8 cellular contexts compared by ENCODE assay signal in the genomic region with DNA sequence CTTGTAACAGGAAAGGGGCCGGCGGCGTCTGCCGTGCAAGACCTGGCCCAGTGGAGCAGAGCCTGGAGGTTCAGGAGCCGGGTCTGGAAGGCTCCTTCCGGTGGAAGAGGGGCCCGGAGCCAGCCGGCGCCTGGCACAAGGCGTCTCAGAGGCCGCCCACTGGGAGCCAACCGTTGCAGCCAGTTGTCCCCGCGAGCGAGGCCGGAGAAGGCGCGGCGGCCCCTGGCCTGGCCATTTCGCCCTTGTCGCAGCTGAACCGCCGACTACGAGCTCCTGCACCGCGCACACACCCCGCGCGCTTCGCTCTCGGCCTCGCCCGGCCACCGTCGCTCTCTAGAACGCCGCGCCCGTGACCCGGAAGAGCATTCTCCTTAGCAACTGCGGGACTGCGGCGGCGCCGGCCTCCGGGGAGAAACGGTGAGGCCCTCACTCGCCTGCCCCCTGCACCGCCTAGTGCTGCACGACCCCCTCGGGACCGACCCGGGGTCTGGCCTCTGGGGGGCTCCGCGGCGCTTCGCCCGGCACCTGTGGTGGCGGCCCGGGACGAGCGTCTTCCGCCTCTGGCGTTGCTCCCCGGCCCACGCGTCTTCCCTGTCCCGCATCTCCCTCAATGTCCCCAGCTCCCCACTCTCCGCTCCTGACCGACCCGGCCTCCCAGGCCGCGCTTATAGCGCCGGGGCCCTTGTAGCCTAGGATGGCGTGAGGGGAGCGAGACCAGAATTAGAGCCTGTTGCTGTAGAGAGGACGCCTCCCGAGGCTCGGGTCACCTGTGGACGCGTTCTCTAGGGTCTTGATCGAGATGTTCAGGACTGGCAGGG.
A peak's percentile ranks its signal among the peaks of the same experiment; 100 is the strongest.
DNase-seq lines count a peak whose midpoint lies in the region; ATAC-seq lines count a peak whose summit lies in the region.

A gene with protein sequence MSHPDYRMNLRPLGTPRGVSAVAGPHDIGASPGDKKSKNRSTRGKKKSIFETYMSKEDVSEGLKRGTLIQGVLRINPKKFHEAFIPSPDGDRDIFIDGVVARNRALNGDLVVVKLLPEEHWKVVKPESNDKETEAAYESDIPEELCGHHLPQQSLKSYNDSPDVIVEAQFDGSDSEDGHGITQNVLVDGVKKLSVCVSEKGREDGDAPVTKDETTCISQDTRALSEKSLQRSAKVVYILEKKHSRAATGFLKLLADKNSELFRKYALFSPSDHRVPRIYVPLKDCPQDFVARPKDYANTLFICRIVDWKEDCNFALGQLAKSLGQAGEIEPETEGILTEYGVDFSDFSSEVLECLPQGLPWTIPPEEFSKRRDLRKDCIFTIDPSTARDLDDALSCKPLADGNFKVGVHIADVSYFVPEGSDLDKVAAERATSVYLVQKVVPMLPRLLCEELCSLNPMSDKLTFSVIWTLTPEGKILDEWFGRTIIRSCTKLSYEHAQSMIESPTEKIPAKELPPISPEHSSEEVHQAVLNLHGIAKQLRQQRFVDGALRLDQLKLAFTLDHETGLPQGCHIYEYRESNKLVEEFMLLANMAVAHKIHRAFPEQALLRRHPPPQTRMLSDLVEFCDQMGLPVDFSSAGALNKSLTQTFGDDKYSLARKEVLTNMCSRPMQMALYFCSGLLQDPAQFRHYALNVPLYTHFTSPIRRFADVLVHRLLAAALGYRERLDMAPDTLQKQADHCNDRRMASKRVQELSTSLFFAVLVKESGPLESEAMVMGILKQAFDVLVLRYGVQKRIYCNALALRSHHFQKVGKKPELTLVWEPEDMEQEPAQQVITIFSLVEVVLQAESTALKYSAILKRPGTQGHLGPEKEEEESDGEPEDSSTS (plus strand): TSS at position 365 of the 818 bp plus-strand sequence. CDS start 53,215 bp downstream, outside the sequence.

- peak; percentile 91 for ATAC-seq in GM18909 (IDR thresholded peaks at IDR 0.05; ENCODE audit: poor library complexity, unreplicated experiment)
- peak; percentile 98 for ATAC-seq in HG03159 (IDR thresholded peaks at IDR 0.05; ENCODE audit: unreplicated experiment)
- peak; percentile 95 for ATAC-seq in central memory CD8-positive, alpha-beta T cell (replicated peaks; ENCODE audit: extremely low read depth, poor library complexity, severe bottlenecking)

- no peaks in the 10 kb centered on the region for H3K9me3 Mint-ChIP-seq in central memory CD8-positive, alpha-beta T cell

- peaks cover 9% of the 10 kb centered on the region for H3K36me3 Mint-ChIP-seq in central memory CD8-positive, alpha-beta T cell (ENCODE audit: insufficient read depth)

- peak; percentile 86 for DNase-seq in AG08395 (ENCODE audit: low spot score)
- DNase-seq in NCI-H2227 treated with DMSO at 0.1 percent for 48 hours (lab: John Stamatoyannopoulos, UW), result peak; percentile 82
- peak; percentile 67 for DNase-seq in activated CD4-positive, CD25-positive, alpha-beta regulatory T cell treated with anti-CD3 and anti-CD28 coated beads, Interleukin-2, amount 50 U/mL, for 16 hours (ENCODE audit: low read depth, low spot score)
- peak; percentile 55 to 66 for DNase-seq in central memory CD8-positive, alpha-beta T cell (ENCODE audit: low spot score in 2 of 2)
- DNase-seq in islet precursor cell, result peak; percentile 89
- peak; percentile 61 to 75 (median 64) for DNase-seq in stimulated activated CD4-positive, alpha-beta T cell treated with anti-CD3 and anti-CD28 coated beads, Interleukin-12 subunit alpha, Interleukin-12 subunit beta, amount 100 ng/mL, for 48 hours (ENCODE audit: low read depth in 2 of 3, low spot score in 1 of 3)

- peak within 1 kb of the TSS; percentile 94 for H3K4me3 Mint-ChIP-seq in central memory CD8-positive, alpha-beta T cell

- peaks cover 41% of the 10 kb centered on the region for H3K4me1 Mint-ChIP-seq in central memory CD8-positive, alpha-beta T cell

- peak within 1 kb of the TSS; percentile 91 for H3K27ac Mint-ChIP-seq in central memory CD8-positive, alpha-beta T cell (ENCODE audit: low read depth)

- peaks cover 3% of the 10 kb centered on the region for H3K27me3 Mint-ChIP-seq in central memory CD8-positive, alpha-beta T cell

Comparison
In these comparisons a context has a peak if more than half of its experiments do, and no peak if none do; other contexts are left out.
1. Peak in every context shown above with its lines: DNase-seq and ATAC-seq.